ENCODE assay signal across 29 cellular contexts in the genomic region with DNA sequence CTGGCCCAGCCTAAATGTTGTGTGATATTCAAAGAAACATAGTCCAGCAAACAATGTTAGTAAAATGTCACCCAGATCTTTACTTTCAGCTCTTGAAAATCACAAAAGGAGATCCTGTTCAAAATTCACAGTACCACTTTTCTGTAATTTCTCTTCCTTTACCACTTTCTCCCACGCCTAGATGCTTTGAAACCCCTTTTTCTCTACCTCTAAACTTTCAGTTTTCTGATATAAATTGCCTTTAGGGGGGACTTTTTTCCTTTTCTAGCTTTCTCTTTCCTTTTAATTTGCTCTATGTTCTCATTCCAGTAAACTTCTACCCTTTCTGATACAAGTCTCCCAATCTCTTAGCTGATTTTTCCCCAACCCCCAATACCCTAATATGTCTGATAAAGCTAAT.
"Had no signal": no experiment of that assay in that cellular context is flagged by ENCODE, and none has a peak within 500 bp of the region (broad histone marks: within the 10 kb centered on the region; RNA-seq: fewer than 3 reads in every experiment).

No MANE protein-coding gene starts in this region.

- H3K36me3 Mint-ChIP-seq: mesothelial cell of epicardium; naive B cell; natural killer cell treated with Interleukin-12 subunit alpha and Interleukin-12 subunit beta and Interleukin-15 and Interleukin-18, amount 100 ng/mL, for 72 hours had no signal

- H3K27me3 ChIP-seq: dorsolateral prefrontal cortex, gastrocnemius medialis, neutrophil, suprapubic skin had no signal

- H3K9me3 ChIP-seq: gastrocnemius medialis, mucosa of descending colon, neutrophil, suprapubic skin had no signal

- H3K27ac Mint-ChIP-seq: endodermal cell; mesothelial cell of epicardium; naive B cell; natural killer cell treated with Interleukin-12 subunit alpha and Interleukin-12 subunit beta and Interleukin-15 and Interleukin-18, amount 100 ng/mL, for 72 hours; progenitor cell of endocrine pancreas; stimulated activated naive CD8-positive, alpha-beta T cell treated with anti-CD3 and anti-CD28 coated beads, Interleukin-15, amount 100 ng/mL, for 72 hours had no signal

- DNase-seq: dorsolateral prefrontal cortex; effector CD4-positive, alpha-beta T cell; foreskin fibroblast; gastrocnemius medialis; head of caudate nucleus; kidney; mesenchymal stem cell; mucosa of descending colon; naive B cell; stimulated activated CD4-positive, alpha-beta T cell treated with anti-CD3 and anti-CD28 coated beads, Interleukin-12 subunit alpha, Interleukin-12 subunit beta, amount 100 ng/mL, for 4 hours; stimulated activated CD4-positive, alpha-beta T cell treated with anti-CD3 and anti-CD28 coated beads, Interleukin-1b, Interleukin-23, amount 100 ng/mL, for 48 hours; stimulated activated CD4-positive, alpha-beta T cell treated with anti-CD3 and anti-CD28 coated beads, Interleukin-4, amount 100 ng/mL, for 1 hour; stimulated activated CD8-positive, alpha-beta memory T cell treated with anti-CD3 and anti-CD28 coated beads, Interleukin-4, amount 100 ng/mL, for 48 hours; stimulated activated naive CD4-positive, alpha-beta T cell; stimulated activated naive CD8-positive, alpha-beta T cell treated with anti-CD3 and anti-CD28 coated beads, Interleukin-15, amount 100 ng/mL, for 72 hours; trophoblast cell had no signal

- ATAC-seq: esophagus mucosa; gastrocnemius medialis; left lobe of liver; mucosa of descending colon; natural killer cell treated with Interleukin-12 subunit alpha and Interleukin-12 subunit beta and Interleukin-15 and Interleukin-18, amount 100 ng/mL, for 72 hours; sciatic nerve; stimulated activated naive CD8-positive, alpha-beta T cell treated with anti-CD3 and anti-CD28 coated beads, Interleukin-15, amount 100 ng/mL, for 72 hours had no signal

- H3K9me3 Mint-ChIP-seq: endodermal cell, mesothelial cell of epicardium had no signal

- H3K27ac ChIP-seq: dorsolateral prefrontal cortex, epithelial cell of prostate, gastrocnemius medialis, neutrophil, parathyroid adenoma, suprapubic skin had no signal

- H3K4me1 ChIP-seq: gastrocnemius medialis, parathyroid adenoma, suprapubic skin had no signal

- H3K4me3 ChIP-seq: dorsolateral prefrontal cortex, gastrocnemius medialis, mucosa of descending colon, smooth muscle cell, suprapubic skin had no signal

- H3K4me3 Mint-ChIP-seq: endodermal cell; mesothelial cell of epicardium; naive B cell; natural killer cell treated with Interleukin-12 subunit alpha and Interleukin-12 subunit beta and Interleukin-15 and Interleukin-18, amount 100 ng/mL, for 72 hours; neural crest cell; stimulated activated naive CD8-positive, alpha-beta T cell treated with anti-CD3 and anti-CD28 coated beads, Interleukin-15, amount 100 ng/mL, for 72 hours had no signal

- H3K36me3 ChIP-seq: gastrocnemius medialis, neutrophil, suprapubic skin had no signal

- H3K27me3 Mint-ChIP-seq: naive B cell; natural killer cell treated with Interleukin-12 subunit alpha and Interleukin-12 subunit beta and Interleukin-15 and Interleukin-18, amount 100 ng/mL, for 72 hours; progenitor cell of endocrine pancreas; stimulated activated naive CD8-positive, alpha-beta T cell treated with anti-CD3 and anti-CD28 coated beads, Interleukin-15, amount 100 ng/mL, for 72 hours had no signal

- H3K4me1 Mint-ChIP-seq: mesothelial cell of epicardium; naive B cell; neural crest cell; stimulated activated naive CD8-positive, alpha-beta T cell treated with anti-CD3 and anti-CD28 coated beads, Interleukin-15, amount 100 ng/mL, for 72 hours had no signal
